ENCODE assay signal across 8 cellular contexts in genomic region chr6:17706580-17707370, GRCh38. TPM values are rescaled to one million over a fixed set of nuclear protein-coding genes. Genes with fewer than 3 reads are reported as not detected.
DNase-seq lines count a peak whose midpoint lies in the region; ATAC-seq and TF ChIP-seq lines count a peak whose summit lies in the region.

Gene NUP153, minus strand, starts transcription at chr6:17706925. Its CDS starts 538 bp downstream, at chr6:17706387.

- peak in 3 of 11 experiments; percentile 18 to 29 (median 28) for TF ChIP-seq CTCF in spleen (IDR thresholded peaks at IDR 0.05 in 8 of 11, conservative IDR thresholded peaks at IDR 0.05 in 3 of 11)

- H3K27ac ChIP-seq in spleen, result peak within 1 kb of the TSS; percentile 90 to 100 (median 100)

- no peaks in the 10 kb centered on the region for H3K27me3 ChIP-seq in spleen (replicated peaks in 1 of 7)

- H3K4me3 ChIP-seq in spleen, result peak within 1 kb of the TSS; percentile 76 to 99 (median 88)

- intact Hi-C loops in spleen (cut with DNase I; ENCODE audit: low total_unique reads), result loop anchor here (10.0 kb wide), 1 partner anchor 102 kb away; the partner anchor contains the start of gene FAM8A1

- peak; percentile 62 for ATAC-seq in GM19023 (IDR thresholded peaks at IDR 0.05; ENCODE audit: unreplicated experiment)
- peak; percentile 66 for ATAC-seq in HG03280 (IDR thresholded peaks at IDR 0.05; ENCODE audit: unreplicated experiment)

- TF ChIP-seq POLR2A in spleen (IDR thresholded peaks at IDR 0.05), result peak; percentile 74 to 98 (median 91)

- no peaks in the 10 kb centered on the region for H3K9me3 ChIP-seq in spleen

- H3K4me1 ChIP-seq in spleen, result peaks cover 25 to 52% (median 43%) of the 10 kb centered on the region in 6 donors

- DNase-seq in AG08396 (ENCODE audit: low spot score), result peak; percentile 96
- peak; percentile 93 for DNase-seq in NCI-H345 treated with DMSO at 0.1 percent for 48 hours (lab: John Stamatoyannopoulos, UW; ENCODE audit: unreplicated experiment)
- peak; percentile 96 to 100 (median 98) for DNase-seq in activated CD4-positive, CD25-positive, alpha-beta regulatory T cell (lab: John Stamatoyannopoulos, UW)
- DNase-seq in central memory CD4-positive, alpha-beta T cell, result peak; percentile 99
- DNase-seq in inferior parietal cortex (ENCODE audit: extremely low spot score), result peak; percentile 100
- DNase-seq in spleen, result peak; percentile 100

- H3K36me3 ChIP-seq in spleen, result no peaks in the 10 kb centered on the region

- WGBS in spleen, 5 donors, result 0 to 1% (median 0%) methylated on average over 25 to 69 of the region's 69 CpGs

RNA-seq across cellular contexts. Expression of gene NUP153, which starts in this region (rescaled TPM):
- total RNA-seq in spleen, result 10 to 100 TPM; 42.5 to 51.5 (median 48.8) TPM
- polyA plus RNA-seq in spleen, result 10 to 100 TPM in 2 of 3 donors, 1 to 10 TPM in 1; 8.9 to 11.7 (median 11.3) TPM

Comparison
In these comparisons a context has a peak if more than half of its experiments do, and no peak if none do; other contexts are left out.
1. Peak in every context shown above with its lines: DNase-seq, ATAC-seq, H3K4me3 ChIP-seq and H3K27ac ChIP-seq.